ENCODE assay signal across 9 cellular contexts in the genomic region with DNA sequence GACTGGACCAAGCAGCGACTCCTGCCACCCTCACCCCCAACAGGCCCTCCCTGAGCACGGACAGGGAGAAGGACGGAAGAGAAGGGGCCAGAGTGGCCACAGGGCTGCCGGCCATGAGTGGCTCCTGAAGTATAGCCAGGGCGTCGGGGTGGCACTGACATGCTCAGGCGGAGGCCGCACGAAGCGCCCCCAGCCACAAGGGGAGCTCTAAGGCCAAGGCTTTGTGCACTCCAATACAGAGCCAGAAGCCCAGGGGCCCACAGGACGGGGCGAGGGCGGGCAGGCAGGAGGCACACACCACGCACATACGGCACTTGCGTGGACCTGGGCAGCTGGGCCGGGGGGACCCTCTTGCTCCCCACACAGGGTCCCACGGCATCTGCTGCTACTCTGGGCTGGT. TPM values are rescaled to one million over a fixed set of nuclear protein-coding genes. Genes with fewer than 3 reads are reported as not detected.
DNase-seq lines count a peak whose midpoint lies in the region; ATAC-seq and TF ChIP-seq lines count a peak whose summit lies in the region.
"Had no signal": no experiment of that assay in that cellular context is flagged by ENCODE, and none has a peak within 500 bp of the region (broad histone marks: within the 10 kb centered on the region; RNA-seq: fewer than 3 reads in every experiment).

No MANE protein-coding gene starts in this region.

- H3K36me3 ChIP-seq in MG63: peaks cover 51% of the 10 kb centered on the region

- DNase-seq in GM10266 (ENCODE audit: extremely low spot score) (no peak), MG63 (peak; percentile 27), choroid plexus epithelial cell (ENCODE audit: low read depth) (no peak), posterior vena cava (ENCODE audit: low spot score) (peak; percentile 80), middle frontal gyrus (ENCODE audit: extremely low spot score, low spot score) (no peak)
- DNase-seq: NCI-H1417 treated with DMSO at 0.1 percent for 48 hours had no signal

- intact Hi-C loops in posterior vena cava (cut with DNase I): loop anchor here in 1 of 2 donors (5.0 kb wide), 1 partner anchor 34 kb away; no protein-coding TSS in a partner anchor

- ATAC-seq in GM19035 (IDR thresholded peaks at IDR 0.05; ENCODE audit: unreplicated experiment) (no peak), HG02852 (IDR thresholded peaks at IDR 0.05; ENCODE audit: unreplicated experiment) (no peak), HG03460 (IDR thresholded peaks at IDR 0.05; ENCODE audit: unreplicated experiment) (no peak)

- no peaks in the 10 kb centered on the region for H3K27me3 ChIP-seq in MG63

- no peaks in the 10 kb centered on the region for H3K9me3 ChIP-seq in MG63

- no peak overlapping the region for H3K4me3 ChIP-seq in MG63
- H3K4me3 ChIP-seq in choroid plexus epithelial cell (ENCODE audit: low read depth, low read length): no peak overlapping the region

- peak; percentile 41 for TF ChIP-seq CTCF in GM10266 (IDR thresholded peaks at IDR 0.05; ENCODE audit: control insufficient read depth, insufficient read depth, low read depth, missing control alignments)
- peak; percentile 51 for TF ChIP-seq CTCF in choroid plexus epithelial cell (conservative IDR thresholded peaks at IDR 0.05; ENCODE audit: low read depth, low read length)

RNA-seq across cellular contexts. Expression of a gene that starts 52.0 kb away (rescaled TPM):
- total RNA-seq in MG63 (2014; rRNA removed; shearing (Covaris generic); ENCODE audit: low replicate concordance): 4.4 and 6.3 TPM in 2 replicates
- total RNA-seq in posterior vena cava: 100 to 1,000 TPM in 1 of 2 donors, 10 to 100 TPM in 1; 97.8 to 208 TPM

Comparison
In these comparisons a context has a peak if more than half of its experiments do, and no peak if none do; other contexts are left out.
1. DNase-seq: peak in MG63 (single experiment) and posterior vena cava (single experiment); none in GM10266 (single experiment), choroid plexus epithelial cell (single experiment) and middle frontal gyrus (single experiment).
2. RNA of a gene that starts 52.0 kb away (total RNA-seq): 97.8 to 208 TPM in posterior vena cava; 4.4 to 6.3 TPM in MG63; every median in the first group is over 10 times any median in the second.